ENCODE assay signal across 1 cellular context in the genomic region with DNA sequence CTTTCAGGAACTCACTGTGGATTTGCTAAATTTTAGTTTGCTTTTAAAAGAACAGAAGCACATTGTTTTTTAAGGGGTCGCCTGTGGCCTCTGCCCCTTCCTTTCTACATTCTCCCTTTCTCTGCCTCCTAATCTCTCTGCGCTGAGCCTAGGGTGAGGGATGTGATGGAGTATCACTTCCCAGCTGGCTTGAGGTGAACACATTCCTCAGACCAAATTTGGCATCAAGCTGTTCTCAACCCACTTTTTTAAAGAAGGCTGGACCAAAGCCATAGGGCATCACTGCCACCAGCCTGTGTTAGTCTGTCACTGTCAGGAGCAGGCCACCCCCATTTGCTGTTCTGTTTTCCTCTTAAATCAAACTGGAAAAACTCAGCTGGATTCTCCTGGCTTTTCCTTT.
TF ChIP-seq lines count a peak whose summit lies in the region.

No MANE protein-coding gene starts in this region.

TF ChIP-seq in HepG2, 621 proteins besides CTCF, POLR2A, EP300 and RAD21:
- no peak for TF ChIP-seq ZKSCAN5 (CRISPR knock-in tag; IDR thresholded peaks at IDR 0.05)
- TF ChIP-seq ZNF205 (CRISPR knock-in tag; IDR thresholded peaks at IDR 0.05): no peak
- TF ChIP-seq BORCS8-MEF2B (CRISPR knock-in tag; IDR thresholded peaks at IDR 0.05): no peak
- TF ChIP-seq RFX3 (CRISPR knock-in tag; IDR thresholded peaks at IDR 0.05): no peak
- no peak for TF ChIP-seq PAWR (CRISPR knock-in tag; IDR thresholded peaks at IDR 0.05; ENCODE audit: borderline replicate concordance)
- TF ChIP-seq, protein P1, sequence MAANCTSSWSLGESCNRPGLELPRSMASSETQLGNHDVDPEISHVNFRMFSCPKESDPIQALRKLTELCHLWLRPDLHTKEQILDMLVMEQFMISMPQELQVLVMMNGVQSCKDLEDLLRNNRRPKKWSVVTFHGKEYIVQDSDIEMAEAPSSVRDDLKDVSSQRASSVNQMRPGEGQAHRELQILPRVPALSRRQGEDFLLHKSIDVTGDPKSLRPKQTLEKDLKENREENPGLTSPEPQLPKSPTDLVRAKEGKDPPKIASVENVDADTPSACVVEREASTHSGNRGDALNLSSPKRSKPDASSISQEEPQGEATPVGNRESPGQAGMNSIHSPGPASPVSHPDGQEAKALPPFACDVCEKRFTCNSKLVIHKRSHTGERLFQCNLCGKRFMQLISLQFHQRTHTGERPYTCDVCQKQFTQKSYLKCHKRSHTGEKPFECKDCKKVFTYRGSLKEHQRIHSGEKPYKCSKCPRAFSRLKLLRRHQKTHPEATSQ (CRISPR knock-in tag; IDR thresholded peaks at IDR 0.05; ENCODE audit: borderline replicate concordance): no peak
- no peak for TF ChIP-seq RERE (CRISPR knock-in tag; IDR thresholded peaks at IDR 0.05; ENCODE audit: low read depth)
- no peak for TF ChIP-seq SAP130 (CRISPR knock-in tag; IDR thresholded peaks at IDR 0.05; ENCODE audit: low read depth)
- no peak for TF ChIP-seq SRSF9 (IDR thresholded peaks at IDR 0.05; ENCODE audit: borderline replicate concordance, insufficient read depth, low read depth, low read length, poor library complexity, severe bottlenecking)
- TF ChIP-seq, protein P2, sequence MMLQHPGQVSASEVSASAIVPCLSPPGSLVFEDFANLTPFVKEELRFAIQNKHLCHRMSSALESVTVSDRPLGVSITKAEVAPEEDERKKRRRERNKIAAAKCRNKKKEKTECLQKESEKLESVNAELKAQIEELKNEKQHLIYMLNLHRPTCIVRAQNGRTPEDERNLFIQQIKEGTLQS (CRISPR knock-in tag; IDR thresholded peaks at IDR 0.05): no peak
